Comparison of ENCODE assay signal across 8 cellular contexts in the genomic region with DNA sequence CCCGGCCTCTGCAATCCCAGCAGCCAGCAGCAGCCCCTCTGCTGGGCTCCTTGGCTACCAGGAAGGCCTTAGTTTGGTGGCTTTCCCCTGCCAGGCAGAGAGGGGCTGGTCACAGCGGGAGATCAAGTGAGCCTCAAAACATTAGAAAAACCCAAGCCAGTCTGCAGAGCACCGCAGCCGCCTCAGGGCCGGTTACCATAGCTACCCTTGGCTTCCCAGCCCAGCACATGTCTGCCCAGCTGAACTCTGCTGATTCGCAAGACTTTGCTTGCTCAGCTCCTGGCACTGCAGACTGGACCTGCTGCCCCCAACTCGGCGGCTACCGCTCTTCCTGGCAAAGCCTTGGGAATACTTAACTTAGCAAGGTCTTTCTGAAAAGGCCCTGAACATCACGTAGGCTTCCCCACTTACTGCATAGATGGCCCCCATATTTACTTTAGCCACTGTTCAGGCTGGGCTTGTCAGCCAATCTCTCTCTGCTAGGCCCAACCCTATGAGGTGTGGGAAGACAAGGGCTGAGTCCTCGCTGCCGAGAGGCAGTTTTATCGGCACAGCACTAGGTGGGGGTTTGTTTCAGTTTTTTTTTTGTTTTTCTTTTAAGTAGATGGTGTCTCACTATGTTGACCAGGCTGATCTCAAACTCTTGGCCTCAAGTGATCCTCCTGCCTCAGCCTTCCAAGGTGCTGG. TPM values are rescaled to one million over a fixed set of nuclear protein-coding genes. Genes with fewer than 3 reads are reported as not detected.
DNase-seq lines count a peak whose midpoint lies in the region; ATAC-seq, FAIRE-seq and TF ChIP-seq lines count a peak whose summit lies in the region.

No MANE protein-coding gene starts in this region.

- POLR2A ChIA-PET in IMR-90 (lab: Charles Lee; ENCODE audit: unreplicated experiment) (no interaction called here), GM12878 (lab: Charles Lee) (no interaction called here)

- H2BK20ac ChIP-seq in IMR-90 (ENCODE audit: low read depth, low read length) = no peak overlapping the region

- intact Hi-C loops in IMR-90 (cut with micrococcal nuclease) (loop anchor here (2.0 kb wide), 1 partner anchor 19 kb away; no protein-coding TSS in a partner anchor), GM12878 (cut with micrococcal nuclease; ENCODE audit: unreplicated experiment) (no loop called here)

- H3K56ac ChIP-seq in IMR-90 (ENCODE audit: extremely low read depth, insufficient read depth, low read length) = no peak overlapping the region

- H3K27me3 ChIP-seq in IMR-90 (ENCODE audit: control insufficient read depth, insufficient read depth, low read length) = no peaks in the 10 kb centered on the region
- no peaks in the 10 kb centered on the region for H3K27me3 ChIP-seq in GM12878 (replicated peaks in 1 of 2; ENCODE audit: control insufficient read depth in 2 of 2, insufficient read depth in 2 of 2, low read length in 1 of 2)
- H3K27me3 ChIP-seq in kidney epithelial cell (ENCODE audit: control insufficient read depth, insufficient read depth, low read length) = no peaks in the 10 kb centered on the region

- H3K14ac ChIP-seq in IMR-90 (replicated peaks; ENCODE audit: low read depth, low read length) = no peak overlapping the region

- no peak overlapping the region for H2BK120ac ChIP-seq in IMR-90 (ENCODE audit: low read depth, low read length)

- no peak for TF ChIP-seq EP300 in GM12878 (IDR thresholded peaks at IDR 0.05; ENCODE audit: borderline replicate concordance in 1 of 2, control insufficient read depth in 1 of 2, low read depth in 2 of 2, low read length in 2 of 2)

- H3K4me3 ChIP-seq in IMR-90 (ENCODE audit: insufficient read depth, low read depth, low read length) (no peak overlapping the region), GM12878 (no peak overlapping the region), kidney epithelial cell (ENCODE audit: low read depth, low read length) (no peak overlapping the region)

- no peak overlapping the region for H3K9ac ChIP-seq in IMR-90 (ENCODE audit: low read depth, low read length)
- H3K9ac ChIP-seq in GM12878 (ENCODE audit: control insufficient read depth, insufficient read depth, low read length) = no peak overlapping the region

- TF ChIP-seq RAD21 in IMR-90 (IDR thresholded peaks at IDR 0.05; ENCODE audit: low read length) (no peak), GM12878 (IDR thresholded peaks at IDR 0.05; ENCODE audit: insufficient read depth, low read depth, low read length) (no peak)

- in situ Hi-C loops in IMR-90 (cut with MboI; ENCODE audit: low sequenced_read_pairs) = no loop called here
- in situ Hi-C loops in GM12878 (cut with MboI) = no loop called here

- H3K79me1 ChIP-seq in IMR-90 (ENCODE audit: low read depth in 1 of 2, low read length in 2 of 2) = no peaks in the 10 kb centered on the region

- DNase-seq in A172 (ENCODE audit: low spot score) = peak; percentile 71
- peak; percentile 80 for DNase-seq in IMR-90
- no peak for DNase-seq in GM12878 (ENCODE audit: low read depth, low spot score)
- peak; percentile 63 for DNase-seq in kidney epithelial cell (ENCODE audit: low read depth)
- no peak for DNase-seq in GM19238 (ENCODE audit: insufficient read length, low spot score)

- H2BK15ac ChIP-seq in IMR-90 (ENCODE audit: low read depth, low read length) = no peak overlapping the region

- no TSS peak for BruUV-seq in IMR-90 (replicated peaks; lab: Mats Ljungman, UMichigan)
- no TSS peak for BruUV-seq in GM12878 (replicated peaks; lab: Mats Ljungman, UMichigan)

- TF ChIP-seq POLR2A in IMR-90 (IDR thresholded peaks at IDR 0.05; ENCODE audit: low read depth, low read length) (no peak), GM12878 (IDR thresholded peaks at IDR 0.05; ENCODE audit: low read depth, low read length) (no peak)

- peaks cover 6% of the 10 kb centered on the region; the same call in 1 of the 2 replicates for H3K9me1 ChIP-seq in IMR-90 (ENCODE audit: insufficient read depth, low read length)

- FAIRE-seq in GM12878 (lab: Jason Lieb, UNC) = no peak

- no peak overlapping the region for H3K18ac ChIP-seq in IMR-90 (ENCODE audit: low read depth, low read length)

- H4K20me1 ChIP-seq in IMR-90 (ENCODE audit: insufficient read depth, low read length) (no peaks in the 10 kb centered on the region), GM12878 (ENCODE audit: control insufficient read depth, insufficient read depth) (no peaks in the 10 kb centered on the region)

- no peak overlapping the region for H4K8ac ChIP-seq in IMR-90 (ENCODE audit: low read depth in 2 of 2, low read length in 2 of 2)

- no peak overlapping the region for H4K91ac ChIP-seq in IMR-90 (ENCODE audit: insufficient read depth, low read depth, low read length)

- CTCF ChIA-PET in IMR-90 (lab: Yijun Ruan, JAX) = no interaction called here
- CTCF ChIA-PET in GM12878 (lab: Yijun Ruan, JAX) = interaction anchor here (0.6 to 1.6 kb wide), 2 partner anchors 34 to 462 kb away, joined by 4 to 7 read pairs; no protein-coding TSS in a partner anchor

- no peak overlapping the region for H3K4ac ChIP-seq in IMR-90 (ENCODE audit: low read depth, low read length)

- no peaks in the 10 kb centered on the region for H3K79me2 ChIP-seq in GM12878 (ENCODE audit: control insufficient read depth, insufficient read depth, low read length)

- SMC1A ChIA-PET in GM12878 (lab: Charles Lee; ENCODE audit: uncharacterized antibody, unreplicated experiment) = no interaction called here

- H3K27ac ChIP-seq in IMR-90 (ENCODE audit: insufficient read depth, low read length) (no peak overlapping the region), GM12878 (ENCODE audit: control insufficient read depth, insufficient read depth) (no peak overlapping the region)

- 4% methylated on average over 3 of the region's 13 CpGs; no CpG with 5 or more reads in 1 of the 2 experiments for WGBS in IMR-90 (ENCODE audit: extremely low coverage in 2 of 2, insufficient read length in 1 of 2), 2 experiments
- 88% methylated on average over 13 of the region's 13 CpGs for WGBS in GM12878 (ENCODE audit: insufficient coverage, insufficient replicate concordance, low lambda C conversion rate, missing lambda C conversion rate)

- H2AK9ac ChIP-seq in IMR-90 (replicated peaks; ENCODE audit: low read depth, low read length, poor library complexity) = no peak overlapping the region

- H3K4me1 ChIP-seq in IMR-90 (ENCODE audit: control insufficient read depth, insufficient read depth, low read length) (peaks cover 11% of the 10 kb centered on the region), GM12878 (ENCODE audit: control insufficient read depth, insufficient read depth, low read length) (no peaks in the 10 kb centered on the region)

- H2AFZ ChIP-seq in IMR-90 (replicated peaks; ENCODE audit: low read length, poor library complexity) (peak overlapping the region; percentile 26), GM12878 (ENCODE audit: control insufficient read depth, low read depth, low read length) (no peak overlapping the region)

- RAD21 ChIA-PET in GM12878 (lab: Charles Lee; ENCODE audit: unreplicated experiment) = interaction anchor here (0.9 kb wide), 1 partner anchor 13 kb away, joined by 4 read pairs; no protein-coding TSS in a partner anchor

- dilution Hi-C loops in IMR-90 (cut with HindIII; ENCODE audit: low sequenced_read_pairs, unreplicated experiment) = no loop called here

- no peak overlapping the region for H2AK5ac ChIP-seq in IMR-90 (ENCODE audit: low read depth, low read length)

- H3K36me3 ChIP-seq in IMR-90 (ENCODE audit: control insufficient read depth, insufficient read depth, low read length) = peaks cover 2% of the 10 kb centered on the region
- peaks cover under 1 to 2% of the 10 kb centered on the region in 2 experiments; a peak in 3 of 4 replicates for H3K36me3 ChIP-seq in GM12878 (ENCODE audit: control insufficient read depth in 2 of 2, insufficient read depth in 2 of 2, low read length in 1 of 2)
- no peaks in the 10 kb centered on the region for H3K36me3 ChIP-seq in kidney epithelial cell (ENCODE audit: control insufficient read depth, insufficient read depth, low read length)

- H3K23ac ChIP-seq in IMR-90 (ENCODE audit: low read depth, low read length) = no peak overlapping the region

- no peak for TF ChIP-seq CTCF in IMR-90 (conservative IDR thresholded peaks at IDR 0.05; ENCODE audit: low read depth, low read length)
- no peak for TF ChIP-seq CTCF in GM12878 (IDR thresholded peaks at IDR 0.05 in 2 of 3, conservative IDR thresholded peaks at IDR 0.05 in 1 of 3; ENCODE audit: control insufficient read depth in 2 of 3, extremely low read depth in 1 of 3, insufficient read depth in 1 of 3, low read depth in 3 of 3, low read length in 3 of 3)
- TF ChIP-seq CTCF in kidney epithelial cell (IDR thresholded peaks at IDR 0.05; ENCODE audit: insufficient read depth, low read length, poor library complexity, severe bottlenecking) = no peak

- H3K9me3 ChIP-seq in IMR-90 (ENCODE audit: control insufficient read depth, insufficient read depth, low read length) (no peaks in the 10 kb centered on the region), GM12878 (replicated peaks; ENCODE audit: control insufficient read depth, insufficient read depth, low read length) (no peaks in the 10 kb centered on the region)

- H2BK5ac ChIP-seq in IMR-90 (ENCODE audit: low read depth, low read length, poor library complexity, severe bottlenecking) = no peak overlapping the region

- no peak overlapping the region for H4K5ac ChIP-seq in IMR-90 (ENCODE audit: low read depth, low read length)

- ATAC-seq in IMR-90 (ENCODE audit: low read depth) (peak; percentile 87), GM12878 (peak; percentile 18; the same call in 1 of the 3 replicates), GM19328 (IDR thresholded peaks at IDR 0.05; ENCODE audit: unreplicated experiment) (no peak), GM19395 (IDR thresholded peaks at IDR 0.05; ENCODE audit: unreplicated experiment) (no peak), HG03097 (IDR thresholded peaks at IDR 0.05; ENCODE audit: low FRiP score, unreplicated experiment) (no peak)

- H3K4me2 ChIP-seq in IMR-90 (ENCODE audit: low read depth, low read length) (peak overlapping the region; percentile 3; the same call in 1 of the 2 replicates), GM12878 (ENCODE audit: control insufficient read depth, insufficient read depth) (no peak overlapping the region)

RNA-seq across cellular contexts. Expression of a gene that starts 28.6 kb away (rescaled TPM):
- total RNA-seq in A172 (2014; rRNA removed; shearing (Covaris generic)) = 8.6 and 10.1 TPM in 2 replicates
- total RNA-seq in IMR-90 (2012; rRNA removed) = 4.8 and 5.0 TPM in 2 replicates
- 11.6 and 13.7 TPM in 2 replicates for polyA plus RNA-seq in IMR-90 (2012; rRNA removed)
- polyA plus RNA-seq in IMR-90 (2012; cell fraction: cytosol; rRNA removed) = 4.8 and 7.8 TPM in 2 replicates
- 61.6 and 111 TPM in 2 replicates for polyA plus RNA-seq in IMR-90 (2012; cell fraction: nucleus; rRNA removed; ENCODE audit: low replicate concordance)
- 2.0 and 2.4 TPM in 2 replicates for total RNA-seq in GM12878 (2013; cell fraction: nucleolus; rRNA removed)
- 0.33 and 0.51 TPM in 2 replicates for total RNA-seq in GM12878 (2014; rRNA removed)
- total RNA-seq in GM12878 (2014; rRNA removed; fragmentation: Illumina TruSeq; extraction: Trizol) = 0.18 TPM in 2 replicates
- 0.69 and 1.1 TPM in 2 replicates for total RNA-seq in GM12878 (2021)
- 0.13 TPM for polyA plus RNA-seq in GM12878 (2011; ENCODE audit: low read depth)
- polyA plus RNA-seq in GM12878 (2011; rRNA removed) = 0.19 and 0.48 TPM in 2 replicates
- 0.49 and 0.82 TPM in 2 replicates for polyA plus RNA-seq in GM12878 (2011; cell fraction: cytosol; rRNA removed)
- 3.7 and 5.2 TPM in 2 replicates for polyA plus RNA-seq in GM12878 (2011; cell fraction: nucleus; rRNA removed)
- 0.29 and 0.49 TPM in 2 replicates for polyA plus RNA-seq in GM12878 (2012)
- polyA plus RNA-seq in GM12878 (2014; fragmentation: Illumina TruSeq; extraction: Trizol) = 0.13 TPM in 1 of 2 replicates, not detected in the other
- under 1 TPM in 1 of 2 experiments, not detected in 1; 0.04 TPM for polyA plus RNA-seq in GM12878 (2014; fragmentation: Nextera tagmentation; extraction: Ambion mirVana)
- polyA plus RNA-seq in GM12878 (2014; rRNA removed) = 0.69 and 0.79 TPM in 2 replicates
- under 1 TPM; 0.12 to 0.13 TPM for polyA plus RNA-seq in GM12878 (2016; fragmentation: Nextera tagmentation; extraction: Ambion mirVana)
- 0.46 and 0.59 TPM in 2 replicates for polyA minus RNA-seq in GM12878 (2011; rRNA and poly(A)+ RNA removed)
- 0.52 and 0.53 TPM in 2 replicates for polyA minus RNA-seq in GM12878 (2011; cell fraction: cytosol; rRNA and poly(A)+ RNA removed)
- polyA minus RNA-seq in GM12878 (2011; cell fraction: nucleus; rRNA and poly(A)+ RNA removed) = 0.73 and 1.2 TPM in 2 replicates
- total RNA-seq in kidney epithelial cell = 24.3 and 26.4 TPM in 2 replicates

RNA-seq across cellular contexts. Expression of a gene that starts 34.2 kb away (rescaled TPM):
- total RNA-seq in A172 (2014; rRNA removed; shearing (Covaris generic)) = 17.4 and 17.9 TPM in 2 replicates
- total RNA-seq in IMR-90 (2012; rRNA removed) (19.2 and 21.4 TPM in 2 replicates), GM12878 (2014; rRNA removed) (23.0 and 24.9 TPM in 2 replicates), GM12878 (2014; rRNA removed; fragmentation: Illumina TruSeq; extraction: Trizol) (23.5 and 23.6 TPM in 2 replicates), GM12878 (2021) (28.7 and 35.9 TPM in 2 replicates), kidney epithelial cell (30.3 and 32.5 TPM in 2 replicates)
- polyA plus RNA-seq in IMR-90 (2012; rRNA removed) (12.4 and 13.0 TPM in 2 replicates), GM12878 (2011; rRNA removed) (29.7 and 30.9 TPM in 2 replicates), GM12878 (2014; fragmentation: Illumina TruSeq; extraction: Trizol) (10.9 and 14.0 TPM in 2 replicates), GM12878 (2014; fragmentation: Nextera tagmentation; extraction: Ambion mirVana) (1 to 10 TPM; 3.9 to 4.3 TPM), GM12878 (2014; rRNA removed) (17.5 and 23.8 TPM in 2 replicates), GM12878 (2016; fragmentation: Nextera tagmentation; extraction: Ambion mirVana) (10 to 100 TPM; 22.9 to 24.6 TPM)
- polyA plus RNA-seq in IMR-90 (2012; cell fraction: cytosol; rRNA removed) = 4.2 and 5.3 TPM in 2 replicates
- polyA plus RNA-seq in IMR-90 (2012; cell fraction: nucleus; rRNA removed; ENCODE audit: low replicate concordance) = 7.7 and 27.7 TPM in 2 replicates
- 125 and 145 TPM in 2 replicates for total RNA-seq in GM12878 (2013; cell fraction: nucleolus; rRNA removed)
- polyA plus RNA-seq in GM12878 (2011; ENCODE audit: low read depth) = 5.3 TPM
- polyA plus RNA-seq in GM12878 (2011; cell fraction: cytosol; rRNA removed) = 14.0 and 16.3 TPM in 2 replicates
- 24.0 and 27.3 TPM in 2 replicates for polyA plus RNA-seq in GM12878 (2011; cell fraction: nucleus; rRNA removed)
- polyA plus RNA-seq in GM12878 (2012) = 5.8 and 10.7 TPM in 2 replicates
- polyA minus RNA-seq in GM12878 (2011; rRNA and poly(A)+ RNA removed) = 29.7 and 38.8 TPM in 2 replicates
- 12.1 and 15.4 TPM in 2 replicates for polyA minus RNA-seq in GM12878 (2011; cell fraction: cytosol; rRNA and poly(A)+ RNA removed)
- polyA minus RNA-seq in GM12878 (2011; cell fraction: nucleus; rRNA and poly(A)+ RNA removed) = 19.2 and 33.0 TPM in 2 replicates

RNA-seq across cellular contexts. Expression of a gene that starts 35.0 kb away (rescaled TPM):
- total RNA-seq in A172 (2014; rRNA removed; shearing (Covaris generic)) = not detected in 2 replicates
- not detected in 2 replicates for total RNA-seq in IMR-90 (2012; rRNA removed)
- polyA plus RNA-seq in IMR-90 (2012; rRNA removed) = 0.05 and 0.10 TPM in 2 replicates
- 0.05 TPM in 1 of 2 replicates, not detected in the other for polyA plus RNA-seq in IMR-90 (2012; cell fraction: cytosol; rRNA removed)
- polyA plus RNA-seq in IMR-90 (2012; cell fraction: nucleus; rRNA removed; ENCODE audit: low replicate concordance) = 0.09 and 0.15 TPM in 2 replicates
- not detected in 2 replicates for total RNA-seq in GM12878 (2013; cell fraction: nucleolus; rRNA removed)
- total RNA-seq in GM12878 (2014; rRNA removed) = not detected in 2 replicates
- total RNA-seq in GM12878 (2014; rRNA removed; fragmentation: Illumina TruSeq; extraction: Trizol) = not detected in 2 replicates
- total RNA-seq in GM12878 (2021) = 0.11 TPM in 1 of 2 replicates, not detected in the other
- not detected for polyA plus RNA-seq in GM12878 (2011; ENCODE audit: low read depth)
- not detected in 2 replicates for polyA plus RNA-seq in GM12878 (2011; rRNA removed)
- polyA plus RNA-seq in GM12878 (2011; cell fraction: cytosol; rRNA removed) = 0.03 TPM in 1 of 2 replicates, not detected in the other
- 0.04 TPM in 1 of 2 replicates, not detected in the other for polyA plus RNA-seq in GM12878 (2011; cell fraction: nucleus; rRNA removed)
- polyA plus RNA-seq in GM12878 (2012) = 0.14 and 0.38 TPM in 2 replicates
- polyA plus RNA-seq in GM12878 (2014; fragmentation: Illumina TruSeq; extraction: Trizol) = 0.03 TPM in 1 of 2 replicates, not detected in the other
- under 1 TPM in 1 of 2 experiments, not detected in 1; 0.04 TPM for polyA plus RNA-seq in GM12878 (2014; fragmentation: Nextera tagmentation; extraction: Ambion mirVana)
- polyA plus RNA-seq in GM12878 (2014; rRNA removed) = 0.06 and 0.10 TPM in 2 replicates
- not detected for polyA plus RNA-seq in GM12878 (2016; fragmentation: Nextera tagmentation; extraction: Ambion mirVana)
- polyA minus RNA-seq in GM12878 (2011; rRNA and poly(A)+ RNA removed) = not detected in 2 replicates
- polyA minus RNA-seq in GM12878 (2011; cell fraction: cytosol; rRNA and poly(A)+ RNA removed) = not detected in 2 replicates
- not detected in 2 replicates for polyA minus RNA-seq in GM12878 (2011; cell fraction: nucleus; rRNA and poly(A)+ RNA removed)
- not detected in 2 replicates for total RNA-seq in kidney epithelial cell

RNA-seq across cellular contexts. Expression of a gene that starts 54.1 kb away (rescaled TPM):
- total RNA-seq in A172 (2014; rRNA removed; shearing (Covaris generic)) = 5.1 and 6.2 TPM in 2 replicates
- total RNA-seq in IMR-90 (2012; rRNA removed) (0.83 and 1.3 TPM in 2 replicates), GM12878 (2014; rRNA removed) (0.16 TPM in 1 of 2 replicates, not detected in the other), GM12878 (2014; rRNA removed; fragmentation: Illumina TruSeq; extraction: Trizol) (not detected in 2 replicates), GM12878 (2021) (0.46 and 0.58 TPM in 2 replicates), kidney epithelial cell (18.2 and 20.2 TPM in 2 replicates)
- polyA plus RNA-seq in IMR-90 (2012; rRNA removed) (11.2 and 14.5 TPM in 2 replicates), GM12878 (2011; rRNA removed) (5.0 and 8.6 TPM in 2 replicates), GM12878 (2014; fragmentation: Illumina TruSeq; extraction: Trizol) (not detected in 2 replicates), GM12878 (2014; fragmentation: Nextera tagmentation; extraction: Ambion mirVana) (not detected), GM12878 (2014; rRNA removed) (0.30 and 1.00 TPM in 2 replicates), GM12878 (2016; fragmentation: Nextera tagmentation; extraction: Ambion mirVana) (under 1 TPM; 0.23 to 0.29 TPM)
- 6.5 and 7.5 TPM in 2 replicates for polyA plus RNA-seq in IMR-90 (2012; cell fraction: cytosol; rRNA removed)
- 119 and 293 TPM in 2 replicates for polyA plus RNA-seq in IMR-90 (2012; cell fraction: nucleus; rRNA removed; ENCODE audit: low replicate concordance)
- total RNA-seq in GM12878 (2013; cell fraction: nucleolus; rRNA removed) = 12.4 and 16.1 TPM in 2 replicates
- polyA plus RNA-seq in GM12878 (2011; ENCODE audit: low read depth) = not detected
- polyA plus RNA-seq in GM12878 (2011; cell fraction: cytosol; rRNA removed) = 10.1 and 17.7 TPM in 2 replicates
- 65.4 and 67.1 TPM in 2 replicates for polyA plus RNA-seq in GM12878 (2011; cell fraction: nucleus; rRNA removed)
- 0.11 and 0.36 TPM in 2 replicates for polyA plus RNA-seq in GM12878 (2012)
- 2.9 and 6.4 TPM in 2 replicates for polyA minus RNA-seq in GM12878 (2011; rRNA and poly(A)+ RNA removed)
- 2.3 and 3.7 TPM in 2 replicates for polyA minus RNA-seq in GM12878 (2011; cell fraction: cytosol; rRNA and poly(A)+ RNA removed)
- 3.4 and 5.3 TPM in 2 replicates for polyA minus RNA-seq in GM12878 (2011; cell fraction: nucleus; rRNA and poly(A)+ RNA removed)

RNA-seq across cellular contexts. Expression of a gene that starts 59.7 kb away (rescaled TPM):
- total RNA-seq in A172 (2014; rRNA removed; shearing (Covaris generic)) = 7.6 and 12.6 TPM in 2 replicates
- total RNA-seq in IMR-90 (2012; rRNA removed) = 9.3 and 10.3 TPM in 2 replicates
- polyA plus RNA-seq in IMR-90 (2012; rRNA removed) = 17.5 and 19.7 TPM in 2 replicates
- polyA plus RNA-seq in IMR-90 (2012; cell fraction: cytosol; rRNA removed) = 10.0 and 15.6 TPM in 2 replicates
- polyA plus RNA-seq in IMR-90 (2012; cell fraction: nucleus; rRNA removed; ENCODE audit: low replicate concordance) = 61.7 and 153 TPM in 2 replicates
- 40.4 and 45.4 TPM in 2 replicates for total RNA-seq in GM12878 (2013; cell fraction: nucleolus; rRNA removed)
- total RNA-seq in GM12878 (2014; rRNA removed) = 13.6 and 16.3 TPM in 2 replicates
- total RNA-seq in GM12878 (2014; rRNA removed; fragmentation: Illumina TruSeq; extraction: Trizol) = 14.5 and 18.8 TPM in 2 replicates
- 23.6 and 27.8 TPM in 2 replicates for total RNA-seq in GM12878 (2021)
- polyA plus RNA-seq in GM12878 (2011; ENCODE audit: low read depth) = 8.7 TPM
- 10.8 and 17.2 TPM in 2 replicates for polyA plus RNA-seq in GM12878 (2011; rRNA removed)
- polyA plus RNA-seq in GM12878 (2011; cell fraction: cytosol; rRNA removed) = 19.4 and 33.6 TPM in 2 replicates
- polyA plus RNA-seq in GM12878 (2011; cell fraction: nucleus; rRNA removed) = 68.9 and 75.7 TPM in 2 replicates
- 21.0 and 24.5 TPM in 2 replicates for polyA plus RNA-seq in GM12878 (2012)
- 7.6 and 9.9 TPM in 2 replicates for polyA plus RNA-seq in GM12878 (2014; fragmentation: Illumina TruSeq; extraction: Trizol)
- 1 to 10 TPM in 1 of 2 experiments, under 1 TPM in 1; 1.00 to 3.3 TPM for polyA plus RNA-seq in GM12878 (2014; fragmentation: Nextera tagmentation; extraction: Ambion mirVana)
- polyA plus RNA-seq in GM12878 (2014; rRNA removed) = 25.3 and 26.3 TPM in 2 replicates
- 10 to 100 TPM; 16.3 to 18.7 TPM for polyA plus RNA-seq in GM12878 (2016; fragmentation: Nextera tagmentation; extraction: Ambion mirVana)
- polyA minus RNA-seq in GM12878 (2011; rRNA and poly(A)+ RNA removed) = 11.6 and 23.8 TPM in 2 replicates
- 8.4 and 10.8 TPM in 2 replicates for polyA minus RNA-seq in GM12878 (2011; cell fraction: cytosol; rRNA and poly(A)+ RNA removed)
- 20.1 and 31.1 TPM in 2 replicates for polyA minus RNA-seq in GM12878 (2011; cell fraction: nucleus; rRNA and poly(A)+ RNA removed)
- total RNA-seq in kidney epithelial cell = 14.2 and 18.9 TPM in 2 replicates

Comparison
In these comparisons a context has a peak if more than half of its experiments do, and no peak if none do; other contexts are left out.
1. DNase-seq: peak in A172 (single experiment), IMR-90 (single experiment) and kidney epithelial cell (single experiment); none in GM12878 (single experiment) and GM19238 (single experiment).
2. ATAC-seq: peak in IMR-90 (single experiment) and GM12878 (single experiment); none in GM19328 (single experiment), GM19395 (single experiment) and HG03097 (single experiment).